1 cellular context compared by ENCODE assay signal in genomic region chr18:31101148-31102019, GRCh38.
A peak's percentile ranks its signal among the peaks of the same experiment; 100 is the strongest.
TF ChIP-seq lines count a peak whose summit lies in the region.

No MANE protein-coding gene starts in this region.

TF ChIP-seq in K562, 482 proteins besides CTCF, POLR2A, EP300 and RAD21 (continued from another document and continues in another):
- no peak for TF ChIP-seq HIVEP1 (CRISPR knock-in tag; IDR thresholded peaks at IDR 0.05)
- no peak for TF ChIP-seq NKRF (IDR thresholded peaks at IDR 0.05; ENCODE audit: borderline replicate concordance)
- peak; percentile 42 for TF ChIP-seq POLR2B (IDR thresholded peaks at IDR 0.05; ENCODE audit: low read depth, partially characterized antibody)
- peak; percentile 96; the same call in 1 of the 2 replicates for TF ChIP-seq ZNF282 (CRISPR knock-in tag; IDR thresholded peaks at IDR 0.05)
- TF ChIP-seq OTX1 (CRISPR knock-in tag; IDR thresholded peaks at IDR 0.05): 0 out of 2 replicates have a peak, but pooled peaks have one; percentile 2
- TF ChIP-seq E2F8 (IDR thresholded peaks at IDR 0.05; ENCODE audit: low read depth, partially characterized antibody): peak; percentile 32
- TF ChIP-seq GMEB1 (CRISPR knock-in tag; IDR thresholded peaks at IDR 0.05): peak; percentile 50; the same call in 1 of the 2 replicates
- 0 out of 2 replicates have a peak, but pooled peaks have one; percentile 29 for TF ChIP-seq KDM2B (CRISPR knock-in tag; IDR thresholded peaks at IDR 0.05)
- no peak for TF ChIP-seq MIER1 (IDR thresholded peaks at IDR 0.05; ENCODE audit: low read depth)
- TF ChIP-seq ZNF766 (CRISPR knock-in tag; conservative IDR thresholded peaks at IDR 0.05): peak; percentile 76
- TF ChIP-seq PCBP1 (IDR thresholded peaks at IDR 0.05; ENCODE audit: low read depth, low read length, poor library complexity, severe bottlenecking): peak; percentile 83
- peak; percentile 74; the same call in 1 of the 2 replicates for TF ChIP-seq ZFX (CRISPR knock-in tag; IDR thresholded peaks at IDR 0.05)
- peak in 1 of 2 experiments; percentile 49; a peak in 2 of 4 replicates for TF ChIP-seq MNT (conservative IDR thresholded peaks at IDR 0.05)
- TF ChIP-seq BRD9 (IDR thresholded peaks at IDR 0.05; ENCODE audit: low read depth, partially characterized antibody): no peak
- TF ChIP-seq ZBTB17 (CRISPR knock-in tag; IDR thresholded peaks at IDR 0.05): peak; percentile 40; the same call in 1 of the 2 replicates
- peak in 1 of 3 experiments; percentile 34 for TF ChIP-seq YY1 (IDR thresholded peaks at IDR 0.05; ENCODE audit: borderline replicate concordance in 1 of 3, control insufficient read depth in 1 of 3, extremely low read depth in 1 of 3, insufficient read depth in 3 of 3, insufficient read length in 1 of 3, insufficient replicate concordance in 2 of 3, low read depth in 1 of 3, low read length in 2 of 3)
- no peak for TF ChIP-seq FOS (IDR thresholded peaks at IDR 0.05; ENCODE audit: extremely low read depth, insufficient read length)
- peak; percentile 41 for TF ChIP-seq TAF9B (IDR thresholded peaks at IDR 0.05; ENCODE audit: partially characterized antibody)
- TF ChIP-seq CXXC5 (CRISPR knock-in tag; IDR thresholded peaks at IDR 0.05): peak; percentile 76
- TF ChIP-seq SETDB1 (IDR thresholded peaks at IDR 0.05; ENCODE audit: low read length): no peak
- TF ChIP-seq ZKSCAN1 (IDR thresholded peaks at IDR 0.05; ENCODE audit: low read depth, low read length): 0 out of 2 replicates have a peak, but pooled peaks have one; percentile 33
- peak; percentile 73 for TF ChIP-seq PHF8 (IDR thresholded peaks at IDR 0.05; ENCODE audit: borderline replicate concordance, low read length)
- TF ChIP-seq ZNF586 (CRISPR knock-in tag; conservative IDR thresholded peaks at IDR 0.05): no peak
- TF ChIP-seq THAP7 (CRISPR knock-in tag; IDR thresholded peaks at IDR 0.05): no peak
- TF ChIP-seq ILK (tag; IDR thresholded peaks at IDR 0.05; ENCODE audit: borderline replicate concordance, low read depth): no peak
- TF ChIP-seq RBFOX2 (IDR thresholded peaks at IDR 0.05; ENCODE audit: low read depth, low read length): peak; percentile 91
- TF ChIP-seq SMAD4 (CRISPR knock-in tag; conservative IDR thresholded peaks at IDR 0.05): peak; percentile 58
- TF ChIP-seq ZKSCAN8 (CRISPR knock-in tag; IDR thresholded peaks at IDR 0.05): no peak
- peak in 1 of 2 experiments; percentile 80 for TF ChIP-seq NRF1 (conservative IDR thresholded peaks at IDR 0.05 in 1 of 2, IDR thresholded peaks at IDR 0.05 in 1 of 2)
- TF ChIP-seq NONO (IDR thresholded peaks at IDR 0.05; ENCODE audit: low read depth in 2 of 2, low read length in 1 of 2): peak in 1 of 2 experiments; percentile 23; a peak in 1 of 4 replicates
- TF ChIP-seq PRMT5 (CRISPR knock-in tag; IDR thresholded peaks at IDR 0.05): no peak
- TF ChIP-seq CTCFL (IDR thresholded peaks at IDR 0.05; ENCODE audit: borderline replicate concordance, insufficient read depth, low read depth, low read length, poor library complexity, severe bottlenecking): peak; percentile 59
- 0 out of 4 replicates have a peak, but pooled peaks of 1 of the 2 experiments have one; percentile 10 for TF ChIP-seq HDAC1 (IDR thresholded peaks at IDR 0.05)
- TF ChIP-seq PHB (CRISPR knock-in tag; IDR thresholded peaks at IDR 0.05): 0 out of 2 replicates have a peak, but pooled peaks have one; percentile 2
- peak; percentile 83 to 85; a peak in 3 of 4 replicates for TF ChIP-seq MAZ (CRISPR knock-in tag; conservative IDR thresholded peaks at IDR 0.05 in 1 of 2, IDR thresholded peaks at IDR 0.05 in 1 of 2)
- TF ChIP-seq RERE (CRISPR knock-in tag; IDR thresholded peaks at IDR 0.05; ENCODE audit: borderline replicate concordance): no peak
- no peak for TF ChIP-seq ELK1 (CRISPR knock-in tag; IDR thresholded peaks at IDR 0.05)
- 0 out of 2 replicates have a peak, but pooled peaks have one; percentile 11 for TF ChIP-seq ZBTB33 (CRISPR knock-in tag; IDR thresholded peaks at IDR 0.05)
- peak; percentile 69; the same call in 1 of the 2 replicates for TF ChIP-seq LEF1 (IDR thresholded peaks at IDR 0.05)
- peak; percentile 50 for TF ChIP-seq SAP30 (IDR thresholded peaks at IDR 0.05; ENCODE audit: borderline replicate concordance, insufficient read depth, low read depth, low read length, poor library complexity, severe bottlenecking)
- TF ChIP-seq NCOR1 (IDR thresholded peaks at IDR 0.05): peak; percentile 48
